Comparison of ENCODE assay signal across 16 cellular contexts in the genomic region with DNA sequence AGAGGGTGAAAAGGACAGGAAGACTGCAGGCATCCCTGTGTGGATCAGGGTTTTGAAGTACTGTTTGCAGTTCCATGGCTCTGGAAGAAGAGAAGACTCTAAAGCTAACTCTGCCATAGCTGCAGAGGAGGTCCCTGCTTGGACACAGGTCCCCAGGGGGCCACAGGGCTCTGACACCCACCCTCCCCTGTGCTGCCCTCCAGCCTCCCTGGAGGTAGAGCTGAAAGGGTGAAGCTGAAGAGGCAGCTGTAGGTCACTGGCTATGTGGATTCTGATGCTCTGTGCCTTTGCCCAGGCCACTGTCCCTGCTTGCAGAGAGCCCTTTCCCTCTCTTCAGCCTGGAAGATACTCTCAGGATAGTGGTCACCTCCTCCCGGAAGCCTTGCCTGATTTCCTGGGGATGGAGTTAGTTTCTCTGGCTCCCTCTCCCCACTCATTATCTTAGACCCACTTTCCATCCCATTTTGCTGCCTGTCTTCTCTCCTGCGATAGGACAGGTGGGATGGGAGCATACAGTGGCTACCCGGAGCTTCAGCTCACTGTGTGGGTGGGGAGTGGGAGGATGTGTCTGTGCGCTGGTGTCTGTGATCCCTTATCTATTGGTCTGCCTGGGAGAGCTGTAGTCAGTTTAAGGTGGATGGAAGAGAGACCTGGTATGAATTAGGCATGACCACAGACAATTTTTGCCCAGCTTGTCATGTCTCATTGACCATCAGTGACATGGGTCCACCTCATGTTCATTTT.
DNase-seq lines count a peak whose midpoint lies in the region; ATAC-seq, FAIRE-seq and TF ChIP-seq lines count a peak whose summit lies in the region.
"Had no signal": no experiment of that assay in that cellular context is flagged by ENCODE, and none has a peak within 500 bp of the region (broad histone marks: within the 10 kb centered on the region; RNA-seq: fewer than 3 reads in every experiment).

No MANE protein-coding gene starts in this region.

- 91% methylated on average over 3 of the region's 4 CpGs for WGBS in HUES64
- WGBS in pancreas, 2 donors = 38 to 47% methylated on average over 4 of the region's 4 CpGs

- H3K4me1 ChIP-seq in HUES64 (ENCODE audit: insufficient read depth, low read length) (peaks cover 11% of the 10 kb centered on the region; the same call in 1 of the 2 replicates), endocrine pancreas (ENCODE audit: control insufficient read depth, insufficient read depth, low read length) (no peaks in the 10 kb centered on the region), pancreas (peaks cover 0 to 13% (median under 1%) of the 10 kb centered on the region in 3 donors), Peyer's patch (peaks cover 0 to 11% (median 8%) of the 10 kb centered on the region in 4 donors)
- H3K4me1 ChIP-seq: BLaER1 treated with 17β-estradiol and CSF1 and Interleukin-3, amounts not matched to agents 10 nM and 100 nM; HAP-1 had no signal

- H3K27ac ChIP-seq in HUES64 (ENCODE audit: low read depth, low read length) (no peak overlapping the region), pancreas (peak overlapping the region; percentile 88 to 98 (median 98)), Peyer's patch (no peak overlapping the region)
- H3K27ac ChIP-seq: BLaER1 treated with 17β-estradiol and CSF1 and Interleukin-3, amounts not matched to agents 10 nM and 100 nM had no signal

- no peak for FAIRE-seq in pancreas (lab: Jason Lieb, UNC)
- FAIRE-seq: GM12892 had no signal

- DNase-seq in AG20443 (ENCODE audit: low spot score) = peak; percentile 4
- DNase-seq in pancreas = no peak
- no peak for DNase-seq in NK-92 (lab: John Stamatoyannopoulos, UW; ENCODE audit: unreplicated experiment)
- no peak for DNase-seq in Peyer's patch
- DNase-seq: activated naive CD4-positive, alpha-beta T cell treated with Interleukin-2 at 50 U/mL for 16 hours; amygdala; NCI-H2081 treated with DMSO at 0.1 percent for 48 hours; NCI-H446 treated with DMSO at 0.1 percent for 48 hours; PC-3; substantia nigra had no signal

- H3K9ac ChIP-seq in HUES64 (ENCODE audit: low read depth, low read length) = no peak overlapping the region
- H3K9ac ChIP-seq in endocrine pancreas (ENCODE audit: control insufficient read depth, insufficient read depth, low read length) = peak overlapping the region; percentile 87
- H3K9ac ChIP-seq: BLaER1 treated with 17β-estradiol and CSF1 and Interleukin-3, amounts not matched to agents 10 nM and 100 nM had no signal

- ATAC-seq in pancreas (no peak), HG03521 (IDR thresholded peaks at IDR 0.05; ENCODE audit: unreplicated experiment) (no peak)
- ATAC-seq: PC-3 had no signal

- H3K9me3 ChIP-seq in HUES64 (ENCODE audit: insufficient read depth, low read depth, low read length) (no peaks in the 10 kb centered on the region), endocrine pancreas (ENCODE audit: control insufficient read depth, low read length) (no peaks in the 10 kb centered on the region), pancreas (no peaks in the 10 kb centered on the region), Peyer's patch (peaks cover 0 to 4% (median 0%) of the 10 kb centered on the region in 4 donors)
- H3K9me3 ChIP-seq: HAP-1 had no signal

- peak overlapping the region; percentile 65; the same call in 1 of the 2 replicates for H3K4me3 ChIP-seq in HUES64 (ENCODE audit: low read length)
- H3K4me3 ChIP-seq in endocrine pancreas (ENCODE audit: control insufficient read depth, insufficient read depth, low read length) = no peak overlapping the region
- peak overlapping the region in 2 of 4 donors; percentile 58 to 60 for H3K4me3 ChIP-seq in pancreas
- no peak overlapping the region for H3K4me3 ChIP-seq in Peyer's patch
- H3K4me3 ChIP-seq: BLaER1 treated with 17β-estradiol and CSF1 and Interleukin-3, amounts not matched to agents 10 nM and 100 nM; HAP-1 had no signal

- no peak for TF ChIP-seq POLR2A in Peyer's patch (IDR thresholded peaks at IDR 0.05)

- intact Hi-C loops in pancreas (cut with DNase I) = loop anchor here in 1 of 3 donors (10.0 kb wide), 1 partner anchor 184 kb away; a partner anchor contains a TSS

- no peak for TF ChIP-seq CTCF in pancreas (IDR thresholded peaks at IDR 0.05)
- no peak for TF ChIP-seq CTCF in Peyer's patch (IDR thresholded peaks at IDR 0.05)

- H3K27me3 ChIP-seq in HUES64 (ENCODE audit: insufficient read depth, low read length) (no peaks in the 10 kb centered on the region), endocrine pancreas (ENCODE audit: control insufficient read depth, insufficient read depth, low read length) (no peaks in the 10 kb centered on the region), pancreas (no peaks in the 10 kb centered on the region), Peyer's patch (no peaks in the 10 kb centered on the region)
- H3K27me3 ChIP-seq: BLaER1 treated with 17β-estradiol and CSF1 and Interleukin-3, amounts not matched to agents 10 nM and 100 nM had no signal

- H3K36me3 ChIP-seq in HUES64 (ENCODE audit: insufficient read depth, low read length) = no peaks in the 10 kb centered on the region
- H3K36me3 ChIP-seq in endocrine pancreas (ENCODE audit: control insufficient read depth, insufficient read depth, low read length) = no peaks in the 10 kb centered on the region
- no peaks in the 10 kb centered on the region for H3K36me3 ChIP-seq in pancreas
- no peaks in the 10 kb centered on the region for H3K36me3 ChIP-seq in Peyer's patch
- H3K36me3 ChIP-seq: BLaER1 treated with 17β-estradiol and CSF1 and Interleukin-3, amounts not matched to agents 10 nM and 100 nM; HAP-1 had no signal

Comparison
In these comparisons a context has a peak if more than half of its experiments do, and no peak if none do; other contexts are left out.
1. H3K27ac ChIP-seq: peak in pancreas (4 of 4); none in HUES64 (single experiment) and Peyer's patch (0 of 4).